12 cellular contexts compared by ENCODE assay signal in the genomic region with DNA sequence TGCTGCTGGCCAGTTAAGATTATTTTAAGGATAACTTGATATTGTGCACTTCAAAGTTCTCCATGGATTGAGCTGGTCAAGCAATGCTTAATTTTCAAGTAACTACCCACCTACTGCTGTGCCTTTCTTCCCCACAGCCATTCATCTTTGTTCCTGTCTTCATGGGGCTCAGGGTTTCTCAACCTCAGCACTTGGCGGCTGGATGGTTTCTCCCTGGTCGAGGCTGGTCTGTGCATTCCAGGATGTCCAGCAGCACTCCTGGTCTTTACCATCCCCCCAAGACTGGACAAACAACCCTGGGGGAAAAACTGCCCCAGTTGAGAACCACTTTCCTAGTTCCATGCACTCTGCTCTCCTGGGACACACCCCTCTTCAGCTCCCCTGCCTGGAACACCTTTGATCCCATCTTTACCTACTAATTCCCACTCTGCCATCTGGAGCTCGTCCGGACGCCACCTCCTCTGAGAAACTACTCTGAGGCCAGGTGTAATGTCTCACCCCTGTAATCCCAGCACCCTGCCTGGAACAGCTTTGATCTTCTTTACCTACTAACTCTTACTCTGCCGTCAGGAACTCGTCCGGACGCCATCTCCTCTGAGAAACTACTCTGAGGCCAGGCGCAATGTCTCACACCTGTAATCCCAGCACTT.
"Had no signal": no experiment of that assay in that cellular context is flagged by ENCODE, and none has a peak within 500 bp of the region (broad histone marks: within the 10 kb centered on the region; RNA-seq: fewer than 3 reads in every experiment).

No MANE protein-coding gene starts in this region.

- H3K9me3 Mint-ChIP-seq: activated CD4-positive, alpha-beta memory T cell treated with anti-CD3 and anti-CD28 coated beads for 36 hours; activated naive CD8-positive, alpha-beta T cell treated with anti-CD3 and anti-CD28 coated beads, Interleukin-2, amount 10 ng/mL, durations not matched to agents 7 days and 5 days; activated T-cell treated with anti-CD3 and anti-CD28 coated beads, Interleukin-2, amount 50 U/mL, for 72 hours; neural crest cell had no signal

- DNase-seq: activated CD4-positive, alpha-beta memory T cell treated with anti-CD3 and anti-CD28 coated beads for 36 hours; activated gamma-delta T cell treated with Interleukin-2 at 50 U/mL for 16 hours; activated naive CD8-positive, alpha-beta T cell treated with anti-CD3 and anti-CD28 coated beads, Interleukin-2, amount 10 ng/mL, durations not matched to agents 7 days and 5 days; activated T-cell treated with anti-CD3 and anti-CD28 coated beads, Interleukin-2, amount 50 U/mL, for 72 hours; aorta; esophagus squamous epithelium; heart left ventricle; left lung; stimulated activated CD4-positive, alpha-beta T cell treated with anti-CD3 and anti-CD28 coated beads, Interleukin-12 subunit alpha, Interleukin-12 subunit beta, amount 100 ng/mL, for 4 hours; stimulated activated naive CD4-positive, alpha-beta T cell; SW 1271 had no signal

- H3K4me3 ChIP-seq: left lung had no signal

- H3K4me3 Mint-ChIP-seq: activated CD4-positive, alpha-beta memory T cell treated with anti-CD3 and anti-CD28 coated beads for 36 hours; activated naive CD8-positive, alpha-beta T cell treated with anti-CD3 and anti-CD28 coated beads, Interleukin-2, amount 10 ng/mL, durations not matched to agents 7 days and 5 days; activated T-cell treated with anti-CD3 and anti-CD28 coated beads, Interleukin-2, amount 50 U/mL, for 72 hours had no signal

- H3K27ac Mint-ChIP-seq: activated CD4-positive, alpha-beta memory T cell treated with anti-CD3 and anti-CD28 coated beads for 36 hours; activated naive CD8-positive, alpha-beta T cell treated with anti-CD3 and anti-CD28 coated beads, Interleukin-2, amount 10 ng/mL, durations not matched to agents 7 days and 5 days; activated T-cell treated with anti-CD3 and anti-CD28 coated beads, Interleukin-2, amount 50 U/mL, for 72 hours had no signal

- H3K4me1 Mint-ChIP-seq: activated naive CD8-positive, alpha-beta T cell treated with anti-CD3 and anti-CD28 coated beads, Interleukin-2, amount 10 ng/mL, durations not matched to agents 7 days and 5 days had no signal

- H3K9me3 ChIP-seq: esophagus squamous epithelium, heart left ventricle, left lung had no signal

- H3K36me3 ChIP-seq: heart left ventricle, left lung had no signal

- H3K27me3 ChIP-seq: esophagus squamous epithelium, heart left ventricle had no signal

- H3K36me3 Mint-ChIP-seq: activated CD4-positive, alpha-beta memory T cell treated with anti-CD3 and anti-CD28 coated beads for 36 hours; activated naive CD8-positive, alpha-beta T cell treated with anti-CD3 and anti-CD28 coated beads, Interleukin-2, amount 10 ng/mL, durations not matched to agents 7 days and 5 days had no signal
